ENCODE assay signal across 17 cellular contexts in genomic region chr15:75033809-75034208, GRCh38.
"Had no signal": no experiment of that assay in that cellular context is flagged by ENCODE, and none has a peak within 500 bp of the region (broad histone marks: within the 10 kb centered on the region; RNA-seq: fewer than 3 reads in every experiment).

No MANE protein-coding gene starts in this region.

- H3K27me3 ChIP-seq: ascending aorta, esophagus squamous epithelium, neutrophil had no signal

- H3K4me3 Mint-ChIP-seq: activated naive CD8-positive, alpha-beta T cell treated with anti-CD3 and anti-CD28 coated beads, Interleukin-2, amount 10 ng/mL, durations not matched to agents 7 days and 5 days; activated T-cell treated with anti-CD3 and anti-CD28 coated beads, Interleukin-2, amount 50 U/mL, for 72 hours; naive thymus-derived CD8-positive, alpha-beta T cell; stimulated activated memory B cell treated with anti-CD40 and anti-IgM and Interleukin-4, amounts not matched to agents 10 μg/mL and 1 μg/mL and 100 μg/mL, for 72 hours; type B pancreatic cell had no signal

- H3K27me3 Mint-ChIP-seq: activated naive CD8-positive, alpha-beta T cell treated with anti-CD3 and anti-CD28 coated beads, Interleukin-2, amount 10 ng/mL, durations not matched to agents 7 days and 5 days; naive thymus-derived CD8-positive, alpha-beta T cell; stimulated activated memory B cell treated with anti-CD40 and anti-IgM and Interleukin-4, amounts not matched to agents 10 μg/mL and 1 μg/mL and 100 μg/mL, for 72 hours; type B pancreatic cell had no signal

- H3K9me3 ChIP-seq: ascending aorta, esophagus squamous epithelium, mucosa of descending colon, neutrophil had no signal

- H3K9me3 Mint-ChIP-seq: activated naive CD8-positive, alpha-beta T cell treated with anti-CD3 and anti-CD28 coated beads, Interleukin-2, amount 10 ng/mL, durations not matched to agents 7 days and 5 days; activated T-cell treated with anti-CD3 and anti-CD28 coated beads, Interleukin-2, amount 50 U/mL, for 72 hours; naive thymus-derived CD8-positive, alpha-beta T cell; stimulated activated memory B cell treated with anti-CD40 and anti-IgM and Interleukin-4, amounts not matched to agents 10 μg/mL and 1 μg/mL and 100 μg/mL, for 72 hours had no signal

- H3K4me3 ChIP-seq: ascending aorta, esophagus squamous epithelium, mucosa of descending colon had no signal

- ATAC-seq: activated T-cell treated with anti-CD3 and anti-CD28 coated beads, Interleukin-2, amount 50 U/mL, for 72 hours; mucosa of descending colon; naive thymus-derived CD8-positive, alpha-beta T cell; right cardiac atrium; stimulated activated memory B cell treated with anti-CD40 and anti-IgM and Interleukin-4, amounts not matched to agents 10 μg/mL and 1 μg/mL and 100 μg/mL, for 72 hours had no signal

- DNase-seq: activated CD4-positive, alpha-beta T cell treated with anti-CD3 and anti-CD28 coated beads for 1 hour; activated CD4-positive, alpha-beta T cell treated with anti-CD3 and anti-CD28 coated beads, Interleukin-2, amount 50 U/mL, for 48 hours; activated gamma-delta T cell treated with Interleukin-2 at 50 U/mL for 16 hours; activated naive CD8-positive, alpha-beta T cell treated with anti-CD3 and anti-CD28 coated beads, Interleukin-2, amount 10 ng/mL, durations not matched to agents 7 days and 5 days; activated T-cell treated with anti-CD3 and anti-CD28 coated beads, Interleukin-2, amount 50 U/mL, for 72 hours; esophagus squamous epithelium; foreskin fibroblast; glutamatergic neuron; mucosa of descending colon; naive thymus-derived CD8-positive, alpha-beta T cell; posterior cingulate gyrus; right cardiac atrium had no signal

- H3K27ac ChIP-seq: ascending aorta, neutrophil had no signal

- H3K27ac Mint-ChIP-seq: activated naive CD8-positive, alpha-beta T cell treated with anti-CD3 and anti-CD28 coated beads, Interleukin-2, amount 10 ng/mL, durations not matched to agents 7 days and 5 days; activated T-cell treated with anti-CD3 and anti-CD28 coated beads, Interleukin-2, amount 50 U/mL, for 72 hours; naive thymus-derived CD8-positive, alpha-beta T cell; stimulated activated memory B cell treated with anti-CD40 and anti-IgM and Interleukin-4, amounts not matched to agents 10 μg/mL and 1 μg/mL and 100 μg/mL, for 72 hours had no signal

- FAIRE-seq: bronchial epithelial cell had no signal

- H3K36me3 ChIP-seq: ascending aorta, neutrophil had no signal
